8 cellular contexts compared by ENCODE assay signal in the genomic region with DNA sequence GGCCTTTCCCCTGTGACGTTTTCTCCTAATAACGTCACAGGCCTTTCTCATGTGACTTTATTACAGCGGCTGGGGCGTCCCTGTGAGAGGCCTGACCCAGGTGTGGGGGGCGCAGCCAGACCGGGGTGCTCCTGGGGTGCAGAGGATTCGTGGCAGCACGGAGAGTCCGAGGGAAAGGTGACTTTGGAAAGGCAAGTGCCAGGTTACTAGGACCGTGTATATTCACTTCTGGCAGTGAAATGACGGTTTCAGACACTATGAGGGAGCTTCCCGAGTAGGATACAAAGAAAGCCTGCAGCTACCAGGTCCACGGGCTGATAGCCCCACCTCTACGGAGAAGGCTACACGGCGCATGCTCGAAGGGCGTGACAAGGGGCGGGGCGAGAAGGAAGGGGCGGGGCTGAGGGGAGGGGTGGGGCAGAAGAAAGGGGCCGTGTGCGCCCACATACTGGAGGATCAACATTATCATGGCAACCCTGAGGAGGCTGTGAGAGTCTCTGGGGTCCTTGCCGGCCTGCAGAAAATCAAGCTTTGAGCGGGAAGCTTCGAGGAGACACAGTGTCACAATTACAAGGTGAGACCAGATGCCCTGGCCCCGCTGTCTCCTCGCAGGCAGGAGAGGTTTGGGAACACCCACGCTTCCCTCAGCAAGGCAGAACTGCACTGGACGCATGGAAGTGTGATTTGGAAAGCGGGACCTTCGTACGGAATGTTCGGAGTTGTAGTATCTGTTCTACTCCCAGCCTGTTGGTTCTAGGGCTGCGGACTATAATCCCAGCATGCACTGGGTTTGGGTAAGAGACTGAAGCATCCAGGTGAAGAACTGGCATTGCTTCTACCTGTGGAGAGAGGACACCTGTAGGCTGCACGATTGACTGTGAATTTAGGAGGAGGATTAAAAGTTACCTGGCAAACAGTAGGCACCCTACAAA. TPM values are rescaled to one million over a fixed set of nuclear protein-coding genes. Genes with fewer than 3 reads are reported as not detected.
DNase-seq lines count a peak whose midpoint lies in the region; ATAC-seq and TF ChIP-seq lines count a peak whose summit lies in the region.

No MANE protein-coding gene starts in this region.

- peak; percentile 62 for DNase-seq in Daoy (ENCODE audit: low read depth)
- DNase-seq in HFF-Myc (ENCODE audit: extremely low read depth, low read depth) = peak; percentile 12
- DNase-seq in NCI-H460 (ENCODE audit: extremely low read depth, low read depth) = peak; percentile 38
- DNase-seq in activated T-cell treated with anti-CD3 and anti-CD28 coated beads, Interleukin-2, amount 50 U/mL, for 4 hours = peak; percentile 43
- DNase-seq in fibroblast of mammary gland (ENCODE audit: low read depth) = peak; percentile 45
- DNase-seq in osteoblast (ENCODE audit: insufficient read length, low spot score, missing footprints) = peak; percentile 89
- no peak for DNase-seq in tibial artery
- DNase-seq in KBM-7 = no peak

- no peak overlapping the region for H3K27ac ChIP-seq in osteoblast (ENCODE audit: low read depth, low read length)
- peak overlapping the region in 1 of 2 donors; percentile 63 for H3K27ac ChIP-seq in tibial artery

- peaks cover 14% of the 10 kb centered on the region for H3K4me1 Mint-ChIP-seq in activated T-cell treated with anti-CD3 and anti-CD28 coated beads, Interleukin-2, amount 50 U/mL, for 4 hours (ENCODE audit: low read depth)

- H3K9me3 ChIP-seq in osteoblast (ENCODE audit: low read depth, low read length) = no peaks in the 10 kb centered on the region
- no peaks in the 10 kb centered on the region for H3K9me3 ChIP-seq in tibial artery

- no peaks in the 10 kb centered on the region for H3K36me3 ChIP-seq in osteoblast (ENCODE audit: insufficient read depth, low read length)
- H3K36me3 ChIP-seq in tibial artery = no peaks in the 10 kb centered on the region

- no peaks in the 10 kb centered on the region for H3K4me1 ChIP-seq in osteoblast (ENCODE audit: insufficient read depth, low read length)
- peaks cover 0 to 15% (median 1%) of the 10 kb centered on the region in 4 donors for H3K4me1 ChIP-seq in tibial artery

- in situ Hi-C loops in KBM-7 (cut with MboI; ENCODE audit: low pct_unique_long_range_greater_than_20kb, low sequenced_read_pairs) = no loop called here

- no peaks in the 10 kb centered on the region for H3K27me3 ChIP-seq in osteoblast (ENCODE audit: insufficient read depth, low read length)
- H3K27me3 ChIP-seq in tibial artery = no peaks in the 10 kb centered on the region

- H3K4me2 ChIP-seq in osteoblast (ENCODE audit: insufficient read depth, low read length) = peak overlapping the region; percentile 78

- peak overlapping the region; percentile 86 for H3K4me3 Mint-ChIP-seq in activated T-cell treated with anti-CD3 and anti-CD28 coated beads, Interleukin-2, amount 50 U/mL, for 4 hours

- no peaks in the 10 kb centered on the region for H3K27me3 Mint-ChIP-seq in activated T-cell treated with anti-CD3 and anti-CD28 coated beads, Interleukin-2, amount 50 U/mL, for 4 hours (ENCODE audit: low read depth)

- H3K36me3 Mint-ChIP-seq in activated T-cell treated with anti-CD3 and anti-CD28 coated beads, Interleukin-2, amount 50 U/mL, for 4 hours (ENCODE audit: insufficient read depth) = peaks cover 1% of the 10 kb centered on the region

- H4K20me1 ChIP-seq in osteoblast (ENCODE audit: insufficient read depth, low read length) = no peaks in the 10 kb centered on the region

- H3K4me3 ChIP-seq in HFF-Myc (replicated peaks; ENCODE audit: low read depth, low read length) (peak overlapping the region; percentile 39), fibroblast of mammary gland (ENCODE audit: control insufficient read depth, low read depth, low read length) (peak overlapping the region; percentile 46), osteoblast (ENCODE audit: insufficient read depth, low read length) (peak overlapping the region; percentile 65), tibial artery (peak overlapping the region; percentile 49)

- ATAC-seq in activated T-cell treated with anti-CD3 and anti-CD28 coated beads, Interleukin-2, amount 50 U/mL, for 4 hours = peak; percentile 86 to 89

- H3K79me2 ChIP-seq in osteoblast (ENCODE audit: insufficient read depth, low read length) = no peaks in the 10 kb centered on the region

- H2AFZ ChIP-seq in osteoblast (ENCODE audit: low read length) = peak overlapping the region; percentile 86

- intact Hi-C loops in tibial artery (cut with DNase I; ENCODE audit: low total_unique reads) = no loop called here

- TF ChIP-seq CTCF in HFF-Myc (IDR thresholded peaks at IDR 0.05; ENCODE audit: low read depth, low read length, missing control alignments) (no peak), fibroblast of mammary gland (conservative IDR thresholded peaks at IDR 0.05; ENCODE audit: control insufficient read depth, insufficient read depth, low read depth, low read length) (no peak), osteoblast (IDR thresholded peaks at IDR 0.05; ENCODE audit: extremely low read depth, low read depth, low read length) (no peak), tibial artery (IDR thresholded peaks at IDR 0.05) (no peak)

- H3K9me3 Mint-ChIP-seq in activated T-cell treated with anti-CD3 and anti-CD28 coated beads, Interleukin-2, amount 50 U/mL, for 4 hours = no peaks in the 10 kb centered on the region

RNA-seq across cellular contexts. Expression of gene ZNF337, which starts 54.4 kb away (rescaled TPM):
- 4.1 and 8.9 TPM in 2 replicates for total RNA-seq in Daoy (2014; rRNA removed; shearing (Covaris generic))
- 14.4 and 17.0 TPM in 2 replicates for total RNA-seq in NCI-H460 (2014; rRNA removed; shearing (Covaris generic))
- polyA plus RNA-seq in NCI-H460 (2014; cell fraction: nucleus; rRNA removed) = 41.9 and 46.3 TPM in 2 replicates
- 1 to 10 TPM; 7.5 to 7.6 (median 7.6) TPM for total RNA-seq in activated T-cell treated with anti-CD3 and anti-CD28 coated beads, Interleukin-2, amount 50 U/mL, for 4 hours
- total RNA-seq in osteoblast = 8.3 and 9.7 TPM in 2 replicates

Comparison
In these comparisons a context has a peak if more than half of its experiments do, and no peak if none do; other contexts are left out.
1. DNase-seq: peak in Daoy (single experiment), HFF-Myc (single experiment), NCI-H460 (single experiment), activated T-cell treated with anti-CD3 and anti-CD28 coated beads, Interleukin-2, amount 50 U/mL, for 4 hours (single experiment), fibroblast of mammary gland (single experiment) and osteoblast (single experiment); none in tibial artery (0 of 2) and KBM-7 (single experiment).
2. Peak in every context shown above with its lines, with median percentiles within 50 percentile points of each other: H3K4me3 ChIP-seq.